Comparison of ENCODE assay signal across 25 cellular contexts in genomic region chr16:79104567-79104966, GRCh38.
"Had no signal": no experiment of that assay in that cellular context is flagged by ENCODE, and none has a peak within 500 bp of the region (broad histone marks: within the 10 kb centered on the region; RNA-seq: fewer than 3 reads in every experiment).

No MANE protein-coding gene starts in this region.

- H3K4me3 ChIP-seq: esophagus muscularis mucosa, heart left ventricle, left ventricle myocardium inferior, ovary, sigmoid colon, thoracic aorta, upper lobe of left lung, vagina had no signal

- DNase-seq: activated CD4-positive, alpha-beta memory T cell treated with anti-CD3 and anti-CD28 coated beads, Interleukin-2, amount 10 ng/mL, durations not matched to agents 7 days and 5 days; activated CD4-positive, alpha-beta T cell treated with anti-CD3 and anti-CD28 coated beads for 1 hour; activated CD4-positive, alpha-beta T cell treated with anti-CD3 and anti-CD28 coated beads, Interleukin-2, amount 10 ng/mL, durations not matched to agents 7 days and 5 days; activated CD8-positive, alpha-beta memory T cell treated with anti-CD3 and anti-CD28 coated beads, Interleukin-2, amount 50 U/mL, for 48 hours; activated gamma-delta T cell; activated naive CD4-positive, alpha-beta T cell treated with anti-CD3 and anti-CD28 coated beads, Interleukin-2, amount 50 U/mL, for 16 hours; activated T-cell treated with anti-CD3 and anti-CD28 coated beads, Interleukin-2, amount 50 U/mL, for 24 hours; amniotic stem cell; caudate nucleus; effector CD4-positive, alpha-beta T cell; foreskin keratinocyte; heart left ventricle; hypothalamus; islet precursor cell; left ventricle myocardium inferior; ovary; sigmoid colon; small intestine; stimulated activated CD4-positive, alpha-beta T cell treated with anti-CD3 and anti-CD28 coated beads, Interleukin-4, amount 100 ng/mL, for 24 hours; T-helper 2 cell; upper lobe of left lung had no signal

- ATAC-seq: foreskin keratinocyte; heart left ventricle; stimulated activated effector memory CD8-positive, alpha-beta T cell treated with anti-CD3 and anti-CD28 coated beads, Interleukin-12 subunit alpha, Interleukin-12 subunit beta, amount 100 ng/mL, for 72 hours had no signal

- H3K27ac ChIP-seq: esophagus muscularis mucosa, foreskin keratinocyte, heart left ventricle, left ventricle myocardium inferior, ovary, sigmoid colon, thoracic aorta, upper lobe of left lung, vagina had no signal

- H3K9me3 ChIP-seq: esophagus muscularis mucosa, heart left ventricle, left ventricle myocardium inferior, ovary, sigmoid colon, thoracic aorta, upper lobe of left lung, vagina had no signal

- H3K27me3 ChIP-seq: esophagus muscularis mucosa, heart left ventricle, ovary, sigmoid colon, upper lobe of left lung, vagina had no signal

- H3K36me3 ChIP-seq: esophagus muscularis mucosa, heart left ventricle, left ventricle myocardium inferior, ovary, sigmoid colon, thoracic aorta, upper lobe of left lung, vagina had no signal

- H3K4me1 ChIP-seq: esophagus muscularis mucosa, foreskin keratinocyte, heart left ventricle, left ventricle myocardium inferior, sigmoid colon, upper lobe of left lung had no signal
